8 cellular contexts compared by ENCODE assay signal in genomic region chr6:37783025-37783825, GRCh38. TPM values are rescaled to one million over a fixed set of nuclear protein-coding genes. Genes with fewer than 3 reads are reported as not detected.
DNase-seq lines count a peak whose midpoint lies in the region; ATAC-seq and TF ChIP-seq lines count a peak whose summit lies in the region.

No MANE protein-coding gene starts in this region.

- no peak overlapping the region for H3K27ac Mint-ChIP-seq in activated naive CD4-positive, alpha-beta T cell treated with anti-CD3 and anti-CD28 coated beads for 36 hours
- peak overlapping the region; percentile 10 to 83 (median 78) for H3K27ac Mint-ChIP-seq in nephron

- no peaks in the 10 kb centered on the region for H3K9me3 Mint-ChIP-seq in activated naive CD4-positive, alpha-beta T cell treated with anti-CD3 and anti-CD28 coated beads for 36 hours
- H3K9me3 Mint-ChIP-seq in nephron, result no peaks in the 10 kb centered on the region

- ATAC-seq in HG03159 (IDR thresholded peaks at IDR 0.05; ENCODE audit: unreplicated experiment), result no peak

- TF ChIP-seq CTCF in fibroblast of pulmonary artery (IDR thresholded peaks at IDR 0.05; ENCODE audit: low read length, missing control alignments) (no peak), nephron (IDR thresholded peaks at IDR 0.05; ENCODE audit: unreplicated experiment in 3 of 3) (no peak), GM13977 (IDR thresholded peaks at IDR 0.05; ENCODE audit: extremely low read depth, insufficient read depth, missing control alignments) (no peak)

- intact Hi-C loops in activated naive CD4-positive, alpha-beta T cell treated with anti-CD3 and anti-CD28 coated beads for 36 hours (cut with micrococcal nuclease), result loop anchor here (2.0 kb wide), 1 partner anchor 78 kb away; no protein-coding TSS in a partner anchor

- DNase-seq in activated naive CD4-positive, alpha-beta T cell treated with anti-CD3 and anti-CD28 coated beads for 36 hours, result no peak
- no peak for DNase-seq in activated naive CD4-positive, alpha-beta T cell treated with anti-CD3 and anti-CD28 coated beads, Interleukin-2, amount 50 U/mL, for 16 hours
- DNase-seq in activated CD4-positive, alpha-beta T cell treated with anti-CD3 and anti-CD28 coated beads, Interleukin-2, amount 50 U/mL, for 48 hours, result peak; percentile 16 to 24
- DNase-seq in fibroblast of pulmonary artery (ENCODE audit: low read depth), result no peak
- DNase-seq in GM13977 (ENCODE audit: low spot score), result no peak
- no peak for DNase-seq in effector CD4-positive, alpha-beta T cell

- peak overlapping the region; percentile 72 for H3K4me3 Mint-ChIP-seq in activated naive CD4-positive, alpha-beta T cell treated with anti-CD3 and anti-CD28 coated beads for 36 hours
- H3K4me3 Mint-ChIP-seq in nephron, result peak overlapping the region; percentile 85 to 90 (median 87)

- H3K4me3 ChIP-seq in fibroblast of pulmonary artery (replicated peaks; ENCODE audit: low read depth, low read length), result peak overlapping the region; percentile 37

- CTCF ChIA-PET in activated naive CD4-positive, alpha-beta T cell treated with anti-CD3 and anti-CD28 coated beads for 36 hours (lab: Charles Lee), result interaction anchor here (0.6 to 2.5 kb wide), 6 partner anchors 8 to 583 kb away, joined by 3 to 16 read pairs (median 4); no protein-coding TSS in a partner anchor

- in situ Hi-C loops in GM13977 (cut with MboI; ENCODE audit: low pct_unique_long_range_greater_than_20kb, low sequenced_read_pairs, unreplicated experiment), result no loop called here

- H3K36me3 Mint-ChIP-seq in activated naive CD4-positive, alpha-beta T cell treated with anti-CD3 and anti-CD28 coated beads for 36 hours (ENCODE audit: low read depth), result no peaks in the 10 kb centered on the region
- H3K36me3 Mint-ChIP-seq in nephron (ENCODE audit: low read depth), result no peaks in the 10 kb centered on the region

- H3K27me3 Mint-ChIP-seq in activated naive CD4-positive, alpha-beta T cell treated with anti-CD3 and anti-CD28 coated beads for 36 hours (ENCODE audit: low read depth), result peaks cover 32% of the 10 kb centered on the region
- peaks cover 35% of the 10 kb centered on the region for H3K27me3 Mint-ChIP-seq in nephron (ENCODE audit: low read depth)

- peaks cover 15% of the 10 kb centered on the region for H3K4me1 Mint-ChIP-seq in activated naive CD4-positive, alpha-beta T cell treated with anti-CD3 and anti-CD28 coated beads for 36 hours (ENCODE audit: low read depth)
- H3K4me1 Mint-ChIP-seq in nephron, result peaks cover 34% of the 10 kb centered on the region

RNA-seq across cellular contexts. Expression of gene ZFAND3, which starts 36.3 kb away (rescaled TPM):
- 10 to 100 TPM; 33.6 to 35.3 TPM for total RNA-seq in activated naive CD4-positive, alpha-beta T cell treated with anti-CD3 and anti-CD28 coated beads for 36 hours

Comparison
In these comparisons a context has a peak if more than half of its experiments do, and no peak if none do; other contexts are left out.
1. DNase-seq: peak in activated CD4-positive, alpha-beta T cell treated with anti-CD3 and anti-CD28 coated beads, Interleukin-2, amount 50 U/mL, for 48 hours (2 of 2); none in activated naive CD4-positive, alpha-beta T cell treated with anti-CD3 and anti-CD28 coated beads for 36 hours (single experiment), activated naive CD4-positive, alpha-beta T cell treated with anti-CD3 and anti-CD28 coated beads, Interleukin-2, amount 50 U/mL, for 16 hours (single experiment), fibroblast of pulmonary artery (single experiment), GM13977 (single experiment) and effector CD4-positive, alpha-beta T cell (single experiment).